In genomic region chr15:80967451-80967850, GRCh38 we compare ENCODE assay signal across 1 cellular context.
TF ChIP-seq lines count a peak whose summit lies in the region.

No MANE protein-coding gene starts in this region.

TF ChIP-seq in HepG2, 621 proteins besides CTCF, POLR2A, EP300 and RAD21 (continued from another document):
- TF ChIP-seq PBX3 (CRISPR knock-in tag; IDR thresholded peaks at IDR 0.05; ENCODE audit: borderline replicate concordance) (no peak), GPN1 (CRISPR knock-in tag; IDR thresholded peaks at IDR 0.05; ENCODE audit: borderline replicate concordance) (no peak), NR2C2 (CRISPR knock-in tag; IDR thresholded peaks at IDR 0.05; ENCODE audit: borderline replicate concordance) (no peak), GLMP (CRISPR knock-in tag; IDR thresholded peaks at IDR 0.05; ENCODE audit: borderline replicate concordance) (no peak), HNF4G (IDR thresholded peaks at IDR 0.05; ENCODE audit: borderline replicate concordance, low read depth, low read length) (no peak), HNF4G (CRISPR knock-in tag; IDR thresholded peaks at IDR 0.05; ENCODE audit: borderline replicate concordance, low read depth) (no peak), CEBPZ (IDR thresholded peaks at IDR 0.05; ENCODE audit: low read length) (no peak), POGZ (CRISPR knock-in tag; IDR thresholded peaks at IDR 0.05) (no peak), ZMYM2 (CRISPR knock-in tag; IDR thresholded peaks at IDR 0.05) (no peak), EED (CRISPR knock-in tag; IDR thresholded peaks at IDR 0.05) (no peak), ZNF567 (CRISPR knock-in tag; IDR thresholded peaks at IDR 0.05; ENCODE audit: borderline replicate concordance) (no peak), HOXA5 (CRISPR knock-in tag; IDR thresholded peaks at IDR 0.05) (no peak), ZBTB40 (IDR thresholded peaks at IDR 0.05) (no peak), ZBTB40 (CRISPR knock-in tag; IDR thresholded peaks at IDR 0.05) (no peak), ZBTB2 (CRISPR knock-in tag; IDR thresholded peaks at IDR 0.05; ENCODE audit: low read depth) (no peak), ZNF451 (CRISPR knock-in tag; IDR thresholded peaks at IDR 0.05) (no peak), HNRNPLL (IDR thresholded peaks at IDR 0.05; ENCODE audit: low read depth, low read length, poor library complexity, severe bottlenecking) (no peak), ZNF317 (CRISPR knock-in tag; IDR thresholded peaks at IDR 0.05) (no peak)
